Comparison of ENCODE assay signal across 21 cellular contexts in genomic region chr9:73736266-73736665, GRCh38.
DNase-seq lines count a peak whose midpoint lies in the region; ATAC-seq, FAIRE-seq and TF ChIP-seq lines count a peak whose summit lies in the region.
"Had no signal": no experiment of that assay in that cellular context is flagged by ENCODE, and none has a peak within 500 bp of the region (broad histone marks: within the 10 kb centered on the region; RNA-seq: fewer than 3 reads in every experiment).

No MANE protein-coding gene starts in this region.

- TF ChIP-seq CTCF in mammary epithelial cell (conservative IDR thresholded peaks at IDR 0.05 in 1 of 2, IDR thresholded peaks at IDR 0.05 in 1 of 2; ENCODE audit: extremely low read depth in 1 of 2, insufficient read depth in 1 of 2, low read depth in 1 of 2, low read length in 2 of 2), result no peak
- TF ChIP-seq CTCF in MCF 10A (IDR thresholded peaks at IDR 0.05; ENCODE audit: unreplicated experiment), result no peak
- TF ChIP-seq CTCF in choroid plexus epithelial cell (conservative IDR thresholded peaks at IDR 0.05; ENCODE audit: low read depth, low read length), result no peak
- TF ChIP-seq CTCF in keratinocyte (optimal IDR thresholded peaks at IDR 0.05 in 1 of 3, IDR thresholded peaks at IDR 0.05 in 1 of 3, conservative IDR thresholded peaks at IDR 0.05 in 1 of 3; ENCODE audit: extremely low read depth in 1 of 3, insufficient read depth in 2 of 3, low read length in 3 of 3), result no peak

- H3K9me1 ChIP-seq in keratinocyte (ENCODE audit: control insufficient read depth, extremely low read depth, insufficient read depth, low read length), result no peaks in the 10 kb centered on the region

- DNase-seq in mammary epithelial cell, result peak; percentile 69
- no peak for DNase-seq in MCF 10A (ENCODE audit: unreplicated experiment)
- peak; percentile 19 for DNase-seq in choroid plexus epithelial cell (ENCODE audit: low read depth)
- no peak for DNase-seq in keratinocyte (ENCODE audit: low read depth, low spot score)
- DNase-seq in hypothalamus (lab: John Stamatoyannopoulos, UW), result no peak
- DNase-seq: Calu3; CD8-positive, alpha-beta T cell; DMS 273 treated with DMSO at 0.1 percent for 48 hours; DMS53; DND-41; EL; HCEC 1CT; IMR-90 had no signal

- peak overlapping the region; percentile 14 for H3K4me2 ChIP-seq in mammary epithelial cell (ENCODE audit: insufficient read depth, low read depth, low read length)
- no peak overlapping the region for H3K4me2 ChIP-seq in keratinocyte (ENCODE audit: control insufficient read depth, extremely low read depth, insufficient read depth, low read depth, low read length)
- H3K4me2 ChIP-seq: BLaER1 treated with 17β-estradiol and CSF1 and Interleukin-3, amounts not matched to agents 10 nM and 100 nM; GM23338 had no signal

- H2AFZ ChIP-seq in mammary epithelial cell (ENCODE audit: low read depth, low read length) (peak overlapping the region; percentile 59), keratinocyte (ENCODE audit: control insufficient read depth, low read length) (peak overlapping the region; percentile 53)
- H2AFZ ChIP-seq: GM23338 had no signal

- 50% methylated on average over 2 of the region's 2 CpGs for WGBS in mammary epithelial cell (ENCODE audit: low coverage, missing lambda C conversion rate)

- H3K9me3 ChIP-seq in mammary epithelial cell (replicated peaks; ENCODE audit: insufficient read depth, low read length) (no peaks in the 10 kb centered on the region), keratinocyte (ENCODE audit: control insufficient read depth, low read depth, low read length) (no peaks in the 10 kb centered on the region)
- H3K9me3 ChIP-seq: BLaER1 treated with 17β-estradiol and CSF1 and Interleukin-3, amounts not matched to agents 10 nM and 100 nM had no signal

- FAIRE-seq in keratinocyte (lab: Jason Lieb, UNC), result no peak
- FAIRE-seq: GM12878, H54, HTR-8/SVneo had no signal

- H3K4me1 ChIP-seq in mammary epithelial cell (ENCODE audit: insufficient read depth, low read length) (peaks cover 7% of the 10 kb centered on the region), keratinocyte (ENCODE audit: control insufficient read depth, extremely low read depth, insufficient read depth, low read length) (no peaks in the 10 kb centered on the region)
- H3K4me1 ChIP-seq: BLaER1 treated with 17β-estradiol and CSF1 and Interleukin-3, amounts not matched to agents 10 nM and 100 nM had no signal

- no peak overlapping the region for H3K27ac Mint-ChIP-seq in MCF 10A (ENCODE audit: low read depth, unreplicated experiment)
- H3K27ac Mint-ChIP-seq: B cell; CD8-positive, alpha-beta T cell; GM23338 had no signal

- no peaks in the 10 kb centered on the region for H3K4me1 Mint-ChIP-seq in MCF 10A (ENCODE audit: insufficient read depth, unreplicated experiment)
- H3K4me1 Mint-ChIP-seq: B cell had no signal

- H3K36me3 ChIP-seq in mammary epithelial cell (ENCODE audit: insufficient read depth, low read length) (no peaks in the 10 kb centered on the region), keratinocyte (ENCODE audit: control insufficient read depth in 2 of 2, extremely low read depth in 1 of 2, insufficient read depth in 2 of 2, low read length in 2 of 2) (no peaks in the 10 kb centered on the region)
- H3K36me3 ChIP-seq: BLaER1 treated with 17β-estradiol and CSF1 and Interleukin-3, amounts not matched to agents 10 nM and 100 nM had no signal

- H3K79me2 ChIP-seq in mammary epithelial cell (ENCODE audit: insufficient read depth, low read length) (no peaks in the 10 kb centered on the region), keratinocyte (ENCODE audit: control insufficient read depth, insufficient read depth, low read length) (no peaks in the 10 kb centered on the region)

- intact Hi-C loops in mammary epithelial cell (cut with micrococcal nuclease) (no loop called here), MCF 10A (cut with micrococcal nuclease) (no loop called here)

- BruUV-seq in mammary epithelial cell (replicated peaks; lab: Mats Ljungman, UMichigan) (no TSS peak), MCF 10A (replicated peaks; lab: Mats Ljungman, UMichigan) (no TSS peak)

- no peak overlapping the region for H3K4me3 Mint-ChIP-seq in MCF 10A (ENCODE audit: unreplicated experiment)
- H3K4me3 Mint-ChIP-seq: B cell; CD8-positive, alpha-beta T cell; GM23338 had no signal

- CTCF ChIA-PET in mammary epithelial cell (lab: Charles Lee; ENCODE audit: low non-redundant PET) (no interaction called here), MCF 10A (lab: Yijun Ruan, JAX) (no interaction called here)

- H3K9me3 Mint-ChIP-seq in MCF 10A (ENCODE audit: unreplicated experiment), result no peaks in the 10 kb centered on the region
- H3K9me3 Mint-ChIP-seq: CD8-positive, alpha-beta T cell; GM23338 had no signal

- dilution Hi-C loops in mammary epithelial cell (cut with HindIII; ENCODE audit: low sequenced_read_pairs), result no loop called here
- dilution Hi-C loops in keratinocyte (cut with MboI; ENCODE audit: extremely low pct_ligation_motif_present, low sequenced_read_pairs), result no loop called here

- POLR2A ChIA-PET in MCF 10A (lab: Yijun Ruan, JAX), result no interaction called here

- H3K9ac ChIP-seq in mammary epithelial cell (ENCODE audit: insufficient read depth, low read length) (no peak overlapping the region), keratinocyte (ENCODE audit: control insufficient read depth, extremely low read depth, insufficient read depth, low read length) (no peak overlapping the region)
- H3K9ac ChIP-seq: BLaER1 treated with 17β-estradiol and CSF1 and Interleukin-3, amounts not matched to agents 10 nM and 100 nM had no signal

- H3K27me3 ChIP-seq in mammary epithelial cell (ENCODE audit: insufficient read depth, low read length) (no peaks in the 10 kb centered on the region), keratinocyte (ENCODE audit: control insufficient read depth, extremely low read depth, insufficient read depth, low read length) (no peaks in the 10 kb centered on the region)
- H3K27me3 ChIP-seq: BLaER1 treated with 17β-estradiol and CSF1 and Interleukin-3, amounts not matched to agents 10 nM and 100 nM had no signal

- in situ Hi-C loops in mammary epithelial cell (cut with MboI; ENCODE audit: low sequenced_read_pairs in 2 of 2), result no loop called here

- H3K27me3 Mint-ChIP-seq in MCF 10A (ENCODE audit: insufficient read depth, unreplicated experiment), result peaks cover 34% of the 10 kb centered on the region
- H3K27me3 Mint-ChIP-seq: B cell had no signal

- ATAC-seq in GM19397 (IDR thresholded peaks at IDR 0.05; ENCODE audit: unreplicated experiment), result no peak
- ATAC-seq in GM18517 (IDR thresholded peaks at IDR 0.05; ENCODE audit: unreplicated experiment), result no peak
- ATAC-seq: CD8-positive, alpha-beta T cell; GM12878; GM23338 had no signal

- H3K27ac ChIP-seq in mammary epithelial cell (ENCODE audit: insufficient read depth, low read depth, low read length) (no peak overlapping the region), keratinocyte (ENCODE audit: control insufficient read depth, insufficient read depth, low read length) (no peak overlapping the region)
- H3K27ac ChIP-seq: BLaER1 treated with 17β-estradiol and CSF1 and Interleukin-3, amounts not matched to agents 10 nM and 100 nM had no signal

- H4K20me1 ChIP-seq in mammary epithelial cell (ENCODE audit: insufficient read depth, low read length), result no peaks in the 10 kb centered on the region
- no peaks in the 10 kb centered on the region for H4K20me1 ChIP-seq in keratinocyte (ENCODE audit: control insufficient read depth, extremely low read depth, insufficient read depth, low read length)
- H4K20me1 ChIP-seq: BLaER1 treated with 17β-estradiol and CSF1 and Interleukin-3, amounts not matched to agents 10 nM and 100 nM had no signal

- H3K4me3 ChIP-seq in mammary epithelial cell (replicated peaks in 1 of 3; ENCODE audit: insufficient read depth in 1 of 3, low read depth in 2 of 3, low read length in 3 of 3) (no peak overlapping the region), choroid plexus epithelial cell (ENCODE audit: low read depth, low read length) (no peak overlapping the region), keratinocyte (ENCODE audit: control insufficient read depth in 2 of 3, extremely low read depth in 1 of 3, insufficient read depth in 2 of 3, low read depth in 1 of 3, low read length in 3 of 3) (no peak overlapping the region)
- H3K4me3 ChIP-seq: BLaER1 treated with 17β-estradiol and CSF1 and Interleukin-3, amounts not matched to agents 10 nM and 100 nM; GM12878; GM23338 had no signal

- no peaks in the 10 kb centered on the region for H3K36me3 Mint-ChIP-seq in MCF 10A (ENCODE audit: insufficient read depth, unreplicated experiment)
- H3K36me3 Mint-ChIP-seq: CD8-positive, alpha-beta T cell had no signal

Comparison
In these comparisons a context has a peak if more than half of its experiments do, and no peak if none do; other contexts are left out.
1. DNase-seq: peak in mammary epithelial cell (single experiment) and choroid plexus epithelial cell (single experiment); none in MCF 10A (single experiment), keratinocyte (single experiment) and hypothalamus (0 of 51).